Comparison of ENCODE assay signal across 13 cellular contexts in genomic region chr6:158796353-158796752, GRCh38. TPM values are rescaled to one million over a fixed set of nuclear protein-coding genes. Genes with fewer than 3 reads are reported as not detected.
DNase-seq lines count a peak whose midpoint lies in the region; ATAC-seq and TF ChIP-seq lines count a peak whose summit lies in the region.
"Had no signal": no experiment of that assay in that cellular context is flagged by ENCODE, and none has a peak within 500 bp of the region (broad histone marks: within the 10 kb centered on the region; RNA-seq: fewer than 3 reads in every experiment).

No MANE protein-coding gene starts in this region.

- H3K27me3 ChIP-seq in RWPE2 (ENCODE audit: insufficient read depth, poor library complexity, severe bottlenecking) = no peaks in the 10 kb centered on the region

- H3K4me1 ChIP-seq in RWPE2 (ENCODE audit: insufficient read depth, poor library complexity, severe bottlenecking) = peaks cover 73% of the 10 kb centered on the region

- no peaks in the 10 kb centered on the region for H3K9me3 Mint-ChIP-seq in activated T-cell treated with anti-CD3 and anti-CD28 coated beads, Interleukin-2, amount 50 U/mL, for 24 hours
- no peaks in the 10 kb centered on the region for H3K9me3 Mint-ChIP-seq in activated T-cell treated with anti-CD3 and anti-CD28 coated beads, Interleukin-2, amount 50 U/mL, for 72 hours
- no peaks in the 10 kb centered on the region for H3K9me3 Mint-ChIP-seq in chondrocyte (ENCODE audit: low read depth)
- no peaks in the 10 kb centered on the region for H3K9me3 Mint-ChIP-seq in stimulated activated effector memory CD8-positive, alpha-beta T cell treated with anti-CD3 and anti-CD28 coated beads, Interleukin-12 subunit alpha, Interleukin-12 subunit beta, amount 100 ng/mL, for 72 hours

- TF ChIP-seq CTCF in RWPE2 (IDR thresholded peaks at IDR 0.05; ENCODE audit: poor library complexity, severe bottlenecking) (no peak), chondrocyte (IDR thresholded peaks at IDR 0.05) (no peak)

- no peak overlapping the region for H3K4me3 ChIP-seq in RWPE2 (ENCODE audit: severe bottlenecking)

- H3K4me1 Mint-ChIP-seq in activated T-cell treated with anti-CD3 and anti-CD28 coated beads, Interleukin-2, amount 50 U/mL, for 24 hours (ENCODE audit: low read depth) = peaks cover 95% of the 10 kb centered on the region
- peaks cover 94% of the 10 kb centered on the region for H3K4me1 Mint-ChIP-seq in activated T-cell treated with anti-CD3 and anti-CD28 coated beads, Interleukin-2, amount 50 U/mL, for 72 hours (ENCODE audit: low read depth)
- peaks cover 42% of the 10 kb centered on the region for H3K4me1 Mint-ChIP-seq in chondrocyte (ENCODE audit: low read depth)
- H3K4me1 Mint-ChIP-seq in stimulated activated effector memory CD8-positive, alpha-beta T cell treated with anti-CD3 and anti-CD28 coated beads, Interleukin-12 subunit alpha, Interleukin-12 subunit beta, amount 100 ng/mL, for 72 hours = peaks cover 72% of the 10 kb centered on the region

- peak overlapping the region; percentile 86 for H3K27ac Mint-ChIP-seq in activated T-cell treated with anti-CD3 and anti-CD28 coated beads, Interleukin-2, amount 50 U/mL, for 24 hours
- H3K27ac Mint-ChIP-seq in activated T-cell treated with anti-CD3 and anti-CD28 coated beads, Interleukin-2, amount 50 U/mL, for 72 hours = no peak overlapping the region
- peak overlapping the region; percentile 54 for H3K27ac Mint-ChIP-seq in chondrocyte (ENCODE audit: unreplicated experiment)
- H3K27ac Mint-ChIP-seq in stimulated activated effector memory CD8-positive, alpha-beta T cell treated with anti-CD3 and anti-CD28 coated beads, Interleukin-12 subunit alpha, Interleukin-12 subunit beta, amount 100 ng/mL, for 72 hours = peak overlapping the region; percentile 86

- peak overlapping the region; percentile 10 for H3K27ac ChIP-seq in RWPE2 (ENCODE audit: poor library complexity, severe bottlenecking)

- no peak overlapping the region for H3K4me3 Mint-ChIP-seq in activated T-cell treated with anti-CD3 and anti-CD28 coated beads, Interleukin-2, amount 50 U/mL, for 24 hours
- H3K4me3 Mint-ChIP-seq in activated T-cell treated with anti-CD3 and anti-CD28 coated beads, Interleukin-2, amount 50 U/mL, for 72 hours = peak overlapping the region in 1 of 2 donors; percentile 4
- H3K4me3 Mint-ChIP-seq in chondrocyte (ENCODE audit: unreplicated experiment) = no peak overlapping the region
- peak overlapping the region; percentile 7 for H3K4me3 Mint-ChIP-seq in stimulated activated effector memory CD8-positive, alpha-beta T cell treated with anti-CD3 and anti-CD28 coated beads, Interleukin-12 subunit alpha, Interleukin-12 subunit beta, amount 100 ng/mL, for 72 hours

- H3K9me3 ChIP-seq in RWPE2 (ENCODE audit: severe bottlenecking) = no peaks in the 10 kb centered on the region

- no peaks in the 10 kb centered on the region for H3K27me3 Mint-ChIP-seq in activated T-cell treated with anti-CD3 and anti-CD28 coated beads, Interleukin-2, amount 50 U/mL, for 24 hours
- H3K27me3 Mint-ChIP-seq in activated T-cell treated with anti-CD3 and anti-CD28 coated beads, Interleukin-2, amount 50 U/mL, for 72 hours (ENCODE audit: low read depth) = no peaks in the 10 kb centered on the region
- H3K27me3 Mint-ChIP-seq in chondrocyte (ENCODE audit: low read depth) = no peaks in the 10 kb centered on the region

- H3K36me3 ChIP-seq in RWPE2 (ENCODE audit: low read depth) = peaks cover 65% of the 10 kb centered on the region

- DNase-seq in activated T-cell treated with anti-CD3 and anti-CD28 coated beads, Interleukin-2, amount 50 U/mL, for 24 hours = no peak
- no peak for DNase-seq in activated T-cell treated with anti-CD3 and anti-CD28 coated beads, Interleukin-2, amount 50 U/mL, for 72 hours
- DNase-seq in RWPE2 (ENCODE audit: low spot score) (no peak), chondrocyte (ENCODE audit: low spot score) (no peak), GOT3 (lab: John Stamatoyannopoulos, UW) (no peak)
- DNase-seq in stimulated activated effector memory CD8-positive, alpha-beta T cell treated with anti-CD3 and anti-CD28 coated beads, Interleukin-12 subunit alpha, Interleukin-12 subunit beta, amount 100 ng/mL, for 72 hours (ENCODE audit: low spot score in 2 of 2) = no peak
- DNase-seq: activated CD4-positive, alpha-beta T cell treated with anti-CD3 and anti-CD28 coated beads, Interleukin-2, amount 50 U/mL, for 4 hours; dermis blood vessel endothelial cell; NCI-H2029 treated with DMSO at 0.1 percent for 48 hours; NCI-H69; RPMI8226 had no signal

- ATAC-seq in activated T-cell treated with anti-CD3 and anti-CD28 coated beads, Interleukin-2, amount 50 U/mL, for 72 hours (replicated peaks in 1 of 2) = no peak
- ATAC-seq in RWPE2 (ENCODE audit: low read depth) (no peak), HG03520 (IDR thresholded peaks at IDR 0.05; ENCODE audit: unreplicated experiment) (no peak), GM21423 (IDR thresholded peaks at IDR 0.05; ENCODE audit: unreplicated experiment) (no peak)
- ATAC-seq in stimulated activated effector memory CD8-positive, alpha-beta T cell treated with anti-CD3 and anti-CD28 coated beads, Interleukin-12 subunit alpha, Interleukin-12 subunit beta, amount 100 ng/mL, for 72 hours = no peak

- H3K36me3 Mint-ChIP-seq in activated T-cell treated with anti-CD3 and anti-CD28 coated beads, Interleukin-2, amount 50 U/mL, for 24 hours (ENCODE audit: low read depth) = peaks cover 81% of the 10 kb centered on the region
- peaks cover 0 to 8% of the 10 kb centered on the region in 2 donors for H3K36me3 Mint-ChIP-seq in activated T-cell treated with anti-CD3 and anti-CD28 coated beads, Interleukin-2, amount 50 U/mL, for 72 hours (ENCODE audit: insufficient read depth in 2 of 2)
- H3K36me3 Mint-ChIP-seq in chondrocyte (ENCODE audit: low read depth) = no peaks in the 10 kb centered on the region
- peaks cover 53% of the 10 kb centered on the region for H3K36me3 Mint-ChIP-seq in stimulated activated effector memory CD8-positive, alpha-beta T cell treated with anti-CD3 and anti-CD28 coated beads, Interleukin-12 subunit alpha, Interleukin-12 subunit beta, amount 100 ng/mL, for 72 hours

RNA-seq across cellular contexts. Expression of gene EZR, which starts 22.8 kb away (rescaled TPM):
- 100 to 1,000 TPM; 167 to 177 TPM for total RNA-seq in activated T-cell treated with anti-CD3 and anti-CD28 coated beads, Interleukin-2, amount 50 U/mL, for 72 hours
- total RNA-seq in chondrocyte = 57.0 to 71.5 TPM (median 68.4 TPM) in 3 replicates
